8 cellular contexts compared by ENCODE assay signal in genomic region chr12:120194534-120195395, GRCh38. TPM values are rescaled to one million over a fixed set of nuclear protein-coding genes. Genes with fewer than 3 reads are reported as not detected.
DNase-seq lines count a peak whose midpoint lies in the region; ATAC-seq, FAIRE-seq and TF ChIP-seq lines count a peak whose summit lies in the region.

Gene GCN1, minus strand, starts transcription at chr12:120194715. Its CDS starts 18 bp downstream, at chr12:120194697.

- peak within 1 kb of the TSS; percentile 78 for H2AFZ ChIP-seq in keratinocyte (ENCODE audit: control insufficient read depth, low read length)

- dilution Hi-C loops in keratinocyte (cut with MboI; ENCODE audit: extremely low pct_ligation_motif_present, low sequenced_read_pairs): no loop called here

- H3K4me2 ChIP-seq in keratinocyte (ENCODE audit: control insufficient read depth, extremely low read depth, insufficient read depth, low read depth, low read length): peak within 1 kb of the TSS; percentile 96

- no peaks in the 10 kb centered on the region for H3K9me3 ChIP-seq in keratinocyte (ENCODE audit: control insufficient read depth, low read depth, low read length)

- peak within 1 kb of the TSS; percentile 95 for H3K27ac ChIP-seq in keratinocyte (ENCODE audit: control insufficient read depth, insufficient read depth, low read length)

- peaks cover 33 to 48% of the 10 kb centered on the region in 2 experiments for H3K36me3 ChIP-seq in keratinocyte (ENCODE audit: control insufficient read depth in 2 of 2, extremely low read depth in 1 of 2, insufficient read depth in 2 of 2, low read length in 2 of 2)

- H3K4me3 ChIP-seq in keratinocyte (ENCODE audit: control insufficient read depth in 2 of 3, extremely low read depth in 1 of 3, insufficient read depth in 2 of 3, low read depth in 1 of 3, low read length in 3 of 3): peak within 1 kb of the TSS; percentile 92 to 96 (median 95)

- H3K27me3 ChIP-seq in keratinocyte (ENCODE audit: control insufficient read depth, extremely low read depth, insufficient read depth, low read length): no peaks in the 10 kb centered on the region

- peaks cover 39% of the 10 kb centered on the region for H3K4me1 ChIP-seq in keratinocyte (ENCODE audit: control insufficient read depth, extremely low read depth, insufficient read depth, low read length)

- FAIRE-seq in keratinocyte (lab: Jason Lieb, UNC): no peak

- no peak for TF ChIP-seq CTCF in keratinocyte (optimal IDR thresholded peaks at IDR 0.05 in 1 of 3, IDR thresholded peaks at IDR 0.05 in 1 of 3, conservative IDR thresholded peaks at IDR 0.05 in 1 of 3; ENCODE audit: extremely low read depth in 1 of 3, insufficient read depth in 2 of 3, low read length in 3 of 3)

- H3K9ac ChIP-seq in keratinocyte (ENCODE audit: control insufficient read depth, extremely low read depth, insufficient read depth, low read length): peak within 1 kb of the TSS; percentile 89

- peaks cover 22% of the 10 kb centered on the region for H4K20me1 ChIP-seq in keratinocyte (ENCODE audit: control insufficient read depth, extremely low read depth, insufficient read depth, low read length)

- peaks cover 3% of the 10 kb centered on the region for H3K9me1 ChIP-seq in keratinocyte (ENCODE audit: control insufficient read depth, extremely low read depth, insufficient read depth, low read length)

- H3K79me2 ChIP-seq in keratinocyte (ENCODE audit: control insufficient read depth, insufficient read depth, low read length): peaks cover 74% of the 10 kb centered on the region

- DNase-seq in SKM-1 treated with dmso at 0.1 percent for 144 hours (lab: John Stamatoyannopoulos, UW; ENCODE audit: unreplicated experiment): peak; percentile 38
- no peak for DNase-seq in SKM-1 (lab: John Stamatoyannopoulos, UW; ENCODE audit: unreplicated experiment)
- peak; percentile 70 for DNase-seq in NCI-H2171 treated with DMSO at 0.1 percent for 48 hours (lab: John Stamatoyannopoulos, UW)
- DNase-seq in activated CD4-positive, CD25-positive, alpha-beta regulatory T cell treated with anti-CD3 and anti-CD28 coated beads, Interleukin-2, amount 50 U/mL, for 16 hours (ENCODE audit: low read depth, low spot score): peak; percentile 78
- peak; percentile 85 for DNase-seq in central memory CD4-positive, alpha-beta T cell
- DNase-seq in keratinocyte (ENCODE audit: low read depth, low spot score): no peak
- DNase-seq in stimulated activated CD4-positive, alpha-beta T cell treated with anti-CD3 and anti-CD28 coated beads, Interleukin-12 subunit alpha, Interleukin-12 subunit beta, amount 100 ng/mL, for 48 hours (ENCODE audit: low read depth in 2 of 3, low spot score in 1 of 3): peak; percentile 75 to 84 (median 84)

- peak; percentile 68 for ATAC-seq in HG02973 (IDR thresholded peaks at IDR 0.05; ENCODE audit: unreplicated experiment)

RNA-seq across cellular contexts. Expression of gene GCN1, which starts in this region (rescaled TPM):
- 26.1 to 56.3 TPM (median 34.1 TPM) in 3 replicates for polyA plus RNA-seq in keratinocyte
- polyA plus RNA-seq in keratinocyte (2011; ENCODE audit: low read depth): 33.4 TPM
- polyA plus RNA-seq in keratinocyte (2011; cell fraction: cytosol; rRNA removed): 21.4 and 29.2 TPM in 2 replicates
- polyA plus RNA-seq in keratinocyte (2011; cell fraction: nucleus; rRNA removed): 210 and 283 TPM in 2 replicates
- polyA plus RNA-seq in keratinocyte (2012; ENCODE audit: low replicate concordance): 24.1 and 58.8 TPM in 2 replicates
- 161 to 298 TPM (median 224 TPM) in 3 replicates for polyA minus RNA-seq in keratinocyte
- polyA minus RNA-seq in keratinocyte (2011; cell fraction: cytosol; rRNA and poly(A)+ RNA removed): 102 TPM
- 202 and 229 TPM in 2 replicates for polyA minus RNA-seq in keratinocyte (2011; cell fraction: nucleus; rRNA and poly(A)+ RNA removed)

Comparison
In these comparisons a context has a peak if more than half of its experiments do, and no peak if none do; other contexts are left out.
1. DNase-seq: peak in SKM-1 treated with dmso at 0.1 percent for 144 hours (single experiment), NCI-H2171 treated with DMSO at 0.1 percent for 48 hours (single experiment), activated CD4-positive, CD25-positive, alpha-beta regulatory T cell treated with anti-CD3 and anti-CD28 coated beads, Interleukin-2, amount 50 U/mL, for 16 hours (single experiment), central memory CD4-positive, alpha-beta T cell (single experiment) and stimulated activated CD4-positive, alpha-beta T cell treated with anti-CD3 and anti-CD28 coated beads, Interleukin-12 subunit alpha, Interleukin-12 subunit beta, amount 100 ng/mL, for 48 hours (3 of 3); none in SKM-1 (single experiment) and keratinocyte (single experiment).